Comparison of ENCODE assay signal across 11 cellular contexts in genomic region chr6:158868122-158868480, GRCh38. TPM values are rescaled to one million over a fixed set of nuclear protein-coding genes. Genes with fewer than 3 reads are reported as not detected.
DNase-seq lines count a peak whose midpoint lies in the region; ATAC-seq and TF ChIP-seq lines count a peak whose summit lies in the region.
"Had no signal": no experiment of that assay in that cellular context is flagged by ENCODE, and none has a peak within 500 bp of the region (broad histone marks: within the 10 kb centered on the region; RNA-seq: fewer than 3 reads in every experiment).

No MANE protein-coding gene starts in this region.

- POLR2A ChIA-PET in activated CD4-positive, alpha-beta memory T cell treated with anti-CD3 and anti-CD28 coated beads, Interleukin-2, amount 10 ng/mL, durations not matched to agents 7 days and 5 days (lab: Charles Lee), result interaction anchor here (4.4 to 7.0 kb wide), 3 partner anchors 15 to 51 kb away, joined by 31 to 227 read pairs (median 57); partner anchors contain the start of gene EZR
- POLR2A ChIA-PET in activated CD4-positive, alpha-beta memory T cell treated with anti-CD3 and anti-CD28 coated beads for 36 hours (lab: Charles Lee), result interaction anchor here (2.6 to 3.2 kb wide), 3 partner anchors 11 to 49 kb away, joined by 23 to 64 read pairs (median 43); partner anchors contain the start of gene EZR

- ATAC-seq in stimulated activated naive B cell treated with anti-CD40 and anti-IgM and Interleukin-4, amounts not matched to agents 10 μg/mL and 1 μg/mL and 100 μg/mL, for 72 hours (replicated peaks), result no peak
- ATAC-seq in Right ventricle myocardium superior (ENCODE audit: poor library complexity), result no peak

- no peak for DNase-seq in activated CD4-positive, alpha-beta memory T cell treated with anti-CD3 and anti-CD28 coated beads, Interleukin-2, amount 10 ng/mL, durations not matched to agents 7 days and 5 days
- DNase-seq in activated CD4-positive, alpha-beta memory T cell treated with anti-CD3 and anti-CD28 coated beads for 36 hours, result no peak
- no peak for DNase-seq in stimulated activated naive B cell treated with anti-CD40 and anti-IgM and Interleukin-4, amounts not matched to agents 10 μg/mL and 1 μg/mL and 100 μg/mL, for 72 hours
- DNase-seq in NCI-H2171 (lab: John Stamatoyannopoulos, UW) (no peak), DMS153 treated with DMSO at 0.1 percent for 48 hours (lab: John Stamatoyannopoulos, UW; ENCODE audit: unreplicated experiment) (no peak), Right ventricle myocardium superior (no peak)
- DNase-seq: ACHN; activated T-cell treated with anti-CD3 and anti-CD28 coated beads, Interleukin-2, amount 50 U/mL, for 1 hour; head of caudate nucleus had no signal

- H3K4me1 Mint-ChIP-seq in activated CD4-positive, alpha-beta memory T cell treated with anti-CD3 and anti-CD28 coated beads, Interleukin-2, amount 10 ng/mL, durations not matched to agents 7 days and 5 days, result peaks cover 33% of the 10 kb centered on the region
- H3K4me1 Mint-ChIP-seq in activated CD4-positive, alpha-beta memory T cell treated with anti-CD3 and anti-CD28 coated beads for 36 hours (ENCODE audit: low read depth), result peaks cover 34% of the 10 kb centered on the region
- peaks cover 36 to 48% of the 10 kb centered on the region in 2 donors for H3K4me1 Mint-ChIP-seq in stimulated activated naive B cell treated with anti-CD40 and anti-IgM and Interleukin-4, amounts not matched to agents 10 μg/mL and 1 μg/mL and 100 μg/mL, for 72 hours

- H3K9me2 ChIP-seq in SU-DHL-6 (replicated peaks; ENCODE audit: insufficient read depth, low read length), result no peaks in the 10 kb centered on the region

- CTCF ChIA-PET in activated CD4-positive, alpha-beta memory T cell treated with anti-CD3 and anti-CD28 coated beads, Interleukin-2, amount 10 ng/mL, durations not matched to agents 7 days and 5 days (lab: Charles Lee), result interaction anchor here (5.4 kb wide), 1 partner anchor 15 kb away, joined by 62 read pairs; no protein-coding TSS in a partner anchor
- CTCF ChIA-PET in activated CD4-positive, alpha-beta memory T cell treated with anti-CD3 and anti-CD28 coated beads for 36 hours (lab: Charles Lee), result no interaction called here

- H3K9ac ChIP-seq in SU-DHL-6 (ENCODE audit: low read length), result peak overlapping the region; percentile 71

- no peak overlapping the region for H2AFZ ChIP-seq in SU-DHL-6 (ENCODE audit: low read depth, low read length, severe bottlenecking)

- no peaks in the 10 kb centered on the region for H3K79me2 ChIP-seq in SU-DHL-6 (ENCODE audit: insufficient read depth, low read length)

- peaks cover 14% of the 10 kb centered on the region for H3K27me3 Mint-ChIP-seq in activated CD4-positive, alpha-beta memory T cell treated with anti-CD3 and anti-CD28 coated beads, Interleukin-2, amount 10 ng/mL, durations not matched to agents 7 days and 5 days
- no peaks in the 10 kb centered on the region for H3K27me3 Mint-ChIP-seq in activated CD4-positive, alpha-beta memory T cell treated with anti-CD3 and anti-CD28 coated beads for 36 hours
- H3K27me3 Mint-ChIP-seq in stimulated activated naive B cell treated with anti-CD40 and anti-IgM and Interleukin-4, amounts not matched to agents 10 μg/mL and 1 μg/mL and 100 μg/mL, for 72 hours, result no peaks in the 10 kb centered on the region

- no peaks in the 10 kb centered on the region for H3K9me3 ChIP-seq in SU-DHL-6 (ENCODE audit: insufficient read depth, low read length)
- H3K9me3 ChIP-seq in esophagus (ENCODE audit: control insufficient read depth in 2 of 2, insufficient read depth in 1 of 2, low read depth in 1 of 2, low read length in 1 of 2), result no peaks in the 10 kb centered on the region

- intact Hi-C loops in activated CD4-positive, alpha-beta memory T cell treated with anti-CD3 and anti-CD28 coated beads for 36 hours (cut with micrococcal nuclease), result loop anchor here (5.0 kb wide), 1 partner anchor 129 kb away; no protein-coding TSS in a partner anchor
- intact Hi-C loops in Right ventricle myocardium superior (cut with DNase I), result no loop called here

- H3K27ac Mint-ChIP-seq in activated CD4-positive, alpha-beta memory T cell treated with anti-CD3 and anti-CD28 coated beads, Interleukin-2, amount 10 ng/mL, durations not matched to agents 7 days and 5 days, result peak overlapping the region; percentile 38
- no peak overlapping the region for H3K27ac Mint-ChIP-seq in activated CD4-positive, alpha-beta memory T cell treated with anti-CD3 and anti-CD28 coated beads for 36 hours
- H3K27ac Mint-ChIP-seq in stimulated activated naive B cell treated with anti-CD40 and anti-IgM and Interleukin-4, amounts not matched to agents 10 μg/mL and 1 μg/mL and 100 μg/mL, for 72 hours, result peak overlapping the region; percentile 100

- H3K4me1 ChIP-seq in esophagus (ENCODE audit: control insufficient read depth in 2 of 2, insufficient read depth in 2 of 2, low read length in 1 of 2), result peaks cover 0 to 3% of the 10 kb centered on the region in 2 donors

- no peak overlapping the region for H3K4me3 Mint-ChIP-seq in activated CD4-positive, alpha-beta memory T cell treated with anti-CD3 and anti-CD28 coated beads, Interleukin-2, amount 10 ng/mL, durations not matched to agents 7 days and 5 days
- H3K4me3 Mint-ChIP-seq in activated CD4-positive, alpha-beta memory T cell treated with anti-CD3 and anti-CD28 coated beads for 36 hours, result no peak overlapping the region
- peak overlapping the region; percentile 48 to 67 for H3K4me3 Mint-ChIP-seq in stimulated activated naive B cell treated with anti-CD40 and anti-IgM and Interleukin-4, amounts not matched to agents 10 μg/mL and 1 μg/mL and 100 μg/mL, for 72 hours

- H3K9me3 Mint-ChIP-seq in activated CD4-positive, alpha-beta memory T cell treated with anti-CD3 and anti-CD28 coated beads, Interleukin-2, amount 10 ng/mL, durations not matched to agents 7 days and 5 days, result no peaks in the 10 kb centered on the region
- H3K9me3 Mint-ChIP-seq in activated CD4-positive, alpha-beta memory T cell treated with anti-CD3 and anti-CD28 coated beads for 36 hours, result no peaks in the 10 kb centered on the region
- H3K9me3 Mint-ChIP-seq in stimulated activated naive B cell treated with anti-CD40 and anti-IgM and Interleukin-4, amounts not matched to agents 10 μg/mL and 1 μg/mL and 100 μg/mL, for 72 hours, result peaks cover 3 to 4% of the 10 kb centered on the region in 2 donors

- no peaks in the 10 kb centered on the region for H3K36me3 Mint-ChIP-seq in activated CD4-positive, alpha-beta memory T cell treated with anti-CD3 and anti-CD28 coated beads, Interleukin-2, amount 10 ng/mL, durations not matched to agents 7 days and 5 days (ENCODE audit: low read depth)
- H3K36me3 Mint-ChIP-seq in activated CD4-positive, alpha-beta memory T cell treated with anti-CD3 and anti-CD28 coated beads for 36 hours, result no peaks in the 10 kb centered on the region
- H3K36me3 Mint-ChIP-seq in stimulated activated naive B cell treated with anti-CD40 and anti-IgM and Interleukin-4, amounts not matched to agents 10 μg/mL and 1 μg/mL and 100 μg/mL, for 72 hours, result peaks cover 2 to 4% of the 10 kb centered on the region in 2 donors

- peaks cover 58% of the 10 kb centered on the region for H3F3A ChIP-seq in SU-DHL-6 (ENCODE audit: insufficient read depth)

- no peak for TF ChIP-seq CTCF in SU-DHL-6 (IDR thresholded peaks at IDR 0.05; ENCODE audit: insufficient read depth, low read length, poor library complexity, severe bottlenecking)

- 92% methylated on average over 6 of the region's 6 CpGs for WGBS in esophagus, 2 donors

- peak overlapping the region; percentile 87 for H3K4me2 ChIP-seq in SU-DHL-6 (ENCODE audit: low read depth, low read length, poor library complexity, severe bottlenecking)

- no peaks in the 10 kb centered on the region for H3K27me3 ChIP-seq in SU-DHL-6 (ENCODE audit: low read length)
- H3K27me3 ChIP-seq in esophagus (ENCODE audit: control insufficient read depth in 1 of 2, insufficient read depth in 2 of 2, low read length in 2 of 2), result no peaks in the 10 kb centered on the region

- H3K4me3 ChIP-seq in SU-DHL-6 (ENCODE audit: insufficient read depth, low read length, poor library complexity, severe bottlenecking), result no peak overlapping the region
- H3K4me3 ChIP-seq in esophagus (ENCODE audit: low read depth in 1 of 2, low read length in 2 of 2), result no peak overlapping the region

- no peaks in the 10 kb centered on the region for H4K20me1 ChIP-seq in SU-DHL-6 (ENCODE audit: low read depth, low read length)

- H3K27ac ChIP-seq in SU-DHL-6 (ENCODE audit: low read depth, low read length) (peak overlapping the region; percentile 99), esophagus (ENCODE audit: low read depth in 2 of 2, low read length in 1 of 2) (peak overlapping the region; percentile 88 to 99)

- no peaks in the 10 kb centered on the region for H3K36me3 ChIP-seq in SU-DHL-6 (ENCODE audit: low read length)
- no peaks in the 10 kb centered on the region for H3K36me3 ChIP-seq in esophagus (ENCODE audit: control insufficient read depth in 2 of 2, insufficient read depth in 2 of 2, low read length in 1 of 2)

RNA-seq across cellular contexts. Expression of gene EZR, which starts 48.9 kb away (rescaled TPM):
- total RNA-seq in activated CD4-positive, alpha-beta memory T cell treated with anti-CD3 and anti-CD28 coated beads, Interleukin-2, amount 10 ng/mL, durations not matched to agents 7 days and 5 days, result 100 to 1,000 TPM; 225 to 228 TPM
- total RNA-seq in activated CD4-positive, alpha-beta memory T cell treated with anti-CD3 and anti-CD28 coated beads for 36 hours, result 100 to 1,000 TPM; 255 to 256 TPM
- 100 to 1,000 TPM; 211 to 257 TPM for polyA plus RNA-seq in esophagus
- 197 TPM for total RNA-seq in Right ventricle myocardium superior

Comparison
In these comparisons a context has a peak if more than half of its experiments do, and no peak if none do; other contexts are left out.
1. H3K4me3 Mint-ChIP-seq: peak in stimulated activated naive B cell treated with anti-CD40 and anti-IgM and Interleukin-4, amounts not matched to agents 10 μg/mL and 1 μg/mL and 100 μg/mL, for 72 hours (2 of 2); none in activated CD4-positive, alpha-beta memory T cell treated with anti-CD3 and anti-CD28 coated beads, Interleukin-2, amount 10 ng/mL, durations not matched to agents 7 days and 5 days (single experiment) and activated CD4-positive, alpha-beta memory T cell treated with anti-CD3 and anti-CD28 coated beads for 36 hours (single experiment).